ENCODE assay signal across 22 cellular contexts in the genomic region with DNA sequence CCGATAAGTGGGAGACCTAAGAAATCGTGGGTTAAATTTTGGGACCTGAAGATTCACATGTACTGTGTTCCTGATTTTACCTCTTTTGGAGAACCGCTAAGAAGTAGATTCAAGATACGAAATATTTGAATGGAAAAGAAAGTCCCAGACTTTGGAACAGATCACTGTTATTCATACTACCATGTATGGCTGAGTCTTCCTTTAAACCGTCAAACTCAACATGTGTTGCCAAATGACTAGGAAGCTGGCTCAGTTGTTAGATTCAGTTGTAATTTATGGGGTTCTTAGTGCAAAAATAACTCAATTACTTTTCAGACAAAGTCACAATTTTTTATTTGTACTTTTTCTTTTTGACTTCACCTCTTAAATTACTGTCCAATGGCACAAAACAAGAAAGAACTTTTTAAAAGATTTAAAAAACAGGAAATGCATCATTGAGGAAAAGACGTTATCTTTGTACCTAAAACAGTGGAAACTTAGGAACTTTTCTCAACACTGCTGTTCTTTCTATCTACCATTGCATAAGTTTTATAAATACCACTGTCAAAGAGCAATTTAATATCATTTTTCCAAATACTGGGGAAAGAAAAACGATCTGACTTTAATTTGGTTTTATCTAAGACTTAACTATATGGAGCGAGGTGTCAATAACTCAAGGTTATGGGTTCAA. TPM values are rescaled to one million over a fixed set of nuclear protein-coding genes. Genes with fewer than 3 reads are reported as not detected.
DNase-seq lines count a peak whose midpoint lies in the region; ATAC-seq and TF ChIP-seq lines count a peak whose summit lies in the region.
"Had no signal": no experiment of that assay in that cellular context is flagged by ENCODE, and none has a peak within 500 bp of the region (broad histone marks: within the 10 kb centered on the region; RNA-seq: fewer than 3 reads in every experiment).

No MANE protein-coding gene starts in this region.

- peak overlapping the region; percentile 4 for H3K27ac ChIP-seq in muscle layer of colon (ENCODE audit: low read depth, low read length)
- peak overlapping the region; percentile 37 for H3K27ac ChIP-seq in subcutaneous abdominal adipose tissue (ENCODE audit: low read depth, low read length)
- H3K27ac ChIP-seq: SK-N-MC had no signal

- ATAC-seq in WTC11: no peak
- no peak for ATAC-seq in natural killer cell treated with Interleukin-12 subunit alpha and Interleukin-12 subunit beta and Interleukin-15 and Interleukin-18, amount 100 ng/mL, for 72 hours

- POLR2A ChIA-PET in WTC11 (lab: Charles Lee): no interaction called here

- H3K27me3 ChIP-seq in muscle layer of colon (ENCODE audit: control insufficient read depth in 1 of 2, insufficient read depth in 2 of 2, low read length in 2 of 2) (no peaks in the 10 kb centered on the region), subcutaneous abdominal adipose tissue (ENCODE audit: control insufficient read depth in 5 of 5, insufficient read depth in 4 of 5, low read length in 5 of 5) (no peaks in the 10 kb centered on the region)

- H3K4me1 Mint-ChIP-seq in WTC11: peaks cover 27% of the 10 kb centered on the region
- no peaks in the 10 kb centered on the region for H3K4me1 Mint-ChIP-seq in natural killer cell treated with Interleukin-12 subunit alpha and Interleukin-12 subunit beta and Interleukin-15 and Interleukin-18, amount 100 ng/mL, for 72 hours (ENCODE audit: low read depth in 2 of 2)
- H3K4me1 Mint-ChIP-seq: memory B cell had no signal

- H3K9me3 Mint-ChIP-seq in WTC11: peaks cover 9% of the 10 kb centered on the region
- H3K9me3 Mint-ChIP-seq in natural killer cell treated with Interleukin-12 subunit alpha and Interleukin-12 subunit beta and Interleukin-15 and Interleukin-18, amount 100 ng/mL, for 72 hours: no peaks in the 10 kb centered on the region
- H3K9me3 Mint-ChIP-seq: memory B cell had no signal

- H3K4me3 ChIP-seq in fibroblast of pulmonary artery (replicated peaks; ENCODE audit: low read depth, low read length): no peak overlapping the region
- no peak overlapping the region for H3K4me3 ChIP-seq in muscle layer of colon (ENCODE audit: low read depth in 1 of 2, low read length in 2 of 2)
- H3K4me3 ChIP-seq in subcutaneous abdominal adipose tissue (ENCODE audit: low read depth in 1 of 5, low read length in 5 of 5): peak overlapping the region in 1 of 5 donors; percentile 24
- H3K4me3 ChIP-seq: SK-N-MC, skin epidermis had no signal

- no peak overlapping the region for H3K4me3 Mint-ChIP-seq in WTC11
- H3K4me3 Mint-ChIP-seq in natural killer cell treated with Interleukin-12 subunit alpha and Interleukin-12 subunit beta and Interleukin-15 and Interleukin-18, amount 100 ng/mL, for 72 hours: no peak overlapping the region
- H3K4me3 Mint-ChIP-seq: memory B cell had no signal

- H3K4me1 ChIP-seq in muscle layer of colon (ENCODE audit: insufficient read depth, low read length) (peaks cover 48% of the 10 kb centered on the region), subcutaneous abdominal adipose tissue (ENCODE audit: control insufficient read depth in 5 of 5, insufficient read depth in 5 of 5, low read length in 5 of 5) (peaks cover 0 to 52% (median 18%) of the 10 kb centered on the region in 5 donors)

- no peak for TF ChIP-seq CTCF in WTC11 (IDR thresholded peaks at IDR 0.05)
- no peak for TF ChIP-seq CTCF in fibroblast of pulmonary artery (IDR thresholded peaks at IDR 0.05; ENCODE audit: low read length, missing control alignments)

- peak overlapping the region; percentile 29; the same call in 1 of the 2 replicates for H3K27ac Mint-ChIP-seq in WTC11
- H3K27ac Mint-ChIP-seq in natural killer cell treated with Interleukin-12 subunit alpha and Interleukin-12 subunit beta and Interleukin-15 and Interleukin-18, amount 100 ng/mL, for 72 hours: no peak overlapping the region
- H3K27ac Mint-ChIP-seq: memory B cell had no signal

- DNase-seq in WTC11 (ENCODE audit: low spot score) (no peak), fibroblast of pulmonary artery (ENCODE audit: low read depth) (peak; percentile 61), HuH-7.5 (ENCODE audit: low spot score) (no peak), DMS153 (lab: John Stamatoyannopoulos, UW) (no peak), NCI-H2081 treated with DMSO at 0.1 percent for 48 hours (lab: John Stamatoyannopoulos, UW) (no peak)
- DNase-seq in natural killer cell treated with Interleukin-12 subunit alpha and Interleukin-12 subunit beta and Interleukin-15 and Interleukin-18, amount 100 ng/mL, for 72 hours (ENCODE audit: low spot score): no peak
- DNase-seq: ACHN; activated CD4-positive, alpha-beta T cell treated with anti-CD3 and anti-CD28 coated beads for 1 hour; activated effector memory CD4-positive, alpha-beta T cell treated with Interleukin-2 at 50 U/mL for 16 hours; amniotic stem cell; GOT3; KG1; NCI-H1092 treated with DMSO at 0.1 percent for 48 hours; NCI-H748 treated with DMSO at 0.1 percent for 48 hours; stimulated activated CD4-positive, alpha-beta T cell treated with anti-CD3 and anti-CD28 coated beads, Interleukin-4, amount 100 ng/mL, for 4 hours; stimulated activated CD8-positive, alpha-beta memory T cell treated with anti-CD3 and anti-CD28 coated beads, Interleukin-4, amount 100 ng/mL, for 48 hours; T-helper 9 cell had no signal

- no peaks in the 10 kb centered on the region for H3K27me3 Mint-ChIP-seq in WTC11 (ENCODE audit: low read depth)
- H3K27me3 Mint-ChIP-seq in natural killer cell treated with Interleukin-12 subunit alpha and Interleukin-12 subunit beta and Interleukin-15 and Interleukin-18, amount 100 ng/mL, for 72 hours: peaks cover 13 to 20% of the 10 kb centered on the region in 2 donors

- CTCF ChIA-PET in WTC11 (lab: Charles Lee): interaction anchor here (0.8 to 5.0 kb wide), 2 partner anchors 16 to 22 kb away, joined by 3 to 32 read pairs; a partner anchor contains a TSS

- H3K9ac ChIP-seq in muscle layer of colon (ENCODE audit: low read length) (no peak overlapping the region), subcutaneous abdominal adipose tissue (ENCODE audit: low read length in 5 of 5) (peak overlapping the region in 1 of 5 donors; percentile 26)

- H3K9me3 ChIP-seq in muscle layer of colon (ENCODE audit: low read length) (no peaks in the 10 kb centered on the region), subcutaneous abdominal adipose tissue (ENCODE audit: control insufficient read depth in 5 of 5, low read length in 5 of 5) (no peaks in the 10 kb centered on the region)

- H3K36me3 Mint-ChIP-seq in WTC11: no peaks in the 10 kb centered on the region
- H3K36me3 Mint-ChIP-seq in natural killer cell treated with Interleukin-12 subunit alpha and Interleukin-12 subunit beta and Interleukin-15 and Interleukin-18, amount 100 ng/mL, for 72 hours: no peaks in the 10 kb centered on the region
- H3K36me3 Mint-ChIP-seq: memory B cell had no signal

- H3K36me3 ChIP-seq in muscle layer of colon (ENCODE audit: insufficient read depth, low read length) (no peaks in the 10 kb centered on the region), subcutaneous abdominal adipose tissue (ENCODE audit: control insufficient read depth in 5 of 5, insufficient read depth in 5 of 5, low read length in 5 of 5) (no peaks in the 10 kb centered on the region)

TF ChIP-seq in WTC11, 78 proteins besides CTCF, POLR2A, EP300 and RAD21 (continues in another document):
- no peak for TF ChIP-seq CBFB (CRISPR knock-in tag; IDR thresholded peaks at IDR 0.05; ENCODE audit: low read depth)
- TF ChIP-seq, protein P1, sequence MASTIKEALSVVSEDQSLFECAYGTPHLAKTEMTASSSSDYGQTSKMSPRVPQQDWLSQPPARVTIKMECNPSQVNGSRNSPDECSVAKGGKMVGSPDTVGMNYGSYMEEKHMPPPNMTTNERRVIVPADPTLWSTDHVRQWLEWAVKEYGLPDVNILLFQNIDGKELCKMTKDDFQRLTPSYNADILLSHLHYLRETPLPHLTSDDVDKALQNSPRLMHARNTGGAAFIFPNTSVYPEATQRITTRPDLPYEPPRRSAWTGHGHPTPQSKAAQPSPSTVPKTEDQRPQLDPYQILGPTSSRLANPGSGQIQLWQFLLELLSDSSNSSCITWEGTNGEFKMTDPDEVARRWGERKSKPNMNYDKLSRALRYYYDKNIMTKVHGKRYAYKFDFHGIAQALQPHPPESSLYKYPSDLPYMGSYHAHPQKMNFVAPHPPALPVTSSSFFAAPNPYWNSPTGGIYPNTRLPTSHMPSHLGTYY (CRISPR knock-in tag; IDR thresholded peaks at IDR 0.05): no peak
- no peak for TF ChIP-seq RORB (CRISPR knock-in tag; IDR thresholded peaks at IDR 0.05)
- TF ChIP-seq, protein P2, sequence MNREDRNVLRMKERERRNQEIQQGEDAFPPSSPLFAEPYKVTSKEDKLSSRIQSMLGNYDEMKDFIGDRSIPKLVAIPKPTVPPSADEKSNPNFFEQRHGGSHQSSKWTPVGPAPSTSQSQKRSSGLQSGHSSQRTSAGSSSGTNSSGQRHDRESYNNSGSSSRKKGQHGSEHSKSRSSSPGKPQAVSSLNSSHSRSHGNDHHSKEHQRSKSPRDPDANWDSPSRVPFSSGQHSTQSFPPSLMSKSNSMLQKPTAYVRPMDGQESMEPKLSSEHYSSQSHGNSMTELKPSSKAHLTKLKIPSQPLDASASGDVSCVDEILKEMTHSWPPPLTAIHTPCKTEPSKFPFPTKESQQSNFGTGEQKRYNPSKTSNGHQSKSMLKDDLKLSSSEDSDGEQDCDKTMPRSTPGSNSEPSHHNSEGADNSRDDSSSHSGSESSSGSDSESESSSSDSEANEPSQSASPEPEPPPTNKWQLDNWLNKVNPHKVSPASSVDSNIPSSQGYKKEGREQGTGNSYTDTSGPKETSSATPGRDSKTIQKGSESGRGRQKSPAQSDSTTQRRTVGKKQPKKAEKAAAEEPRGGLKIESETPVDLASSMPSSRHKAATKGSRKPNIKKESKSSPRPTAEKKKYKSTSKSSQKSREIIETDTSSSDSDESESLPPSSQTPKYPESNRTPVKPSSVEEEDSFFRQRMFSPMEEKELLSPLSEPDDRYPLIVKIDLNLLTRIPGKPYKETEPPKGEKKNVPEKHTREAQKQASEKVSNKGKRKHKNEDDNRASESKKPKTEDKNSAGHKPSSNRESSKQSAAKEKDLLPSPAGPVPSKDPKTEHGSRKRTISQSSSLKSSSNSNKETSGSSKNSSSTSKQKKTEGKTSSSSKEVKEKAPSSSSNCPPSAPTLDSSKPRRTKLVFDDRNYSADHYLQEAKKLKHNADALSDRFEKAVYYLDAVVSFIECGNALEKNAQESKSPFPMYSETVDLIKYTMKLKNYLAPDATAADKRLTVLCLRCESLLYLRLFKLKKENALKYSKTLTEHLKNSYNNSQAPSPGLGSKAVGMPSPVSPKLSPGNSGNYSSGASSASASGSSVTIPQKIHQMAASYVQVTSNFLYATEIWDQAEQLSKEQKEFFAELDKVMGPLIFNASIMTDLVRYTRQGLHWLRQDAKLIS (CRISPR knock-in tag; IDR thresholded peaks at IDR 0.05; ENCODE audit: borderline replicate concordance): no peak
- no peak for TF ChIP-seq PRRX2 (CRISPR knock-in tag; IDR thresholded peaks at IDR 0.05)
- TF ChIP-seq MXD4 (CRISPR knock-in tag; IDR thresholded peaks at IDR 0.05; ENCODE audit: borderline replicate concordance): no peak

RNA-seq across cellular contexts. Expression of a gene that starts 15.7 kb away (rescaled TPM):
- 0.21 to 0.73 TPM (median 0.28 TPM) in 3 replicates for total RNA-seq in WTC11 (2021)
- not detected for total RNA-seq in natural killer cell treated with Interleukin-12 subunit alpha and Interleukin-12 subunit beta and Interleukin-15 and Interleukin-18, amount 100 ng/mL, for 72 hours
